In the genomic region with DNA sequence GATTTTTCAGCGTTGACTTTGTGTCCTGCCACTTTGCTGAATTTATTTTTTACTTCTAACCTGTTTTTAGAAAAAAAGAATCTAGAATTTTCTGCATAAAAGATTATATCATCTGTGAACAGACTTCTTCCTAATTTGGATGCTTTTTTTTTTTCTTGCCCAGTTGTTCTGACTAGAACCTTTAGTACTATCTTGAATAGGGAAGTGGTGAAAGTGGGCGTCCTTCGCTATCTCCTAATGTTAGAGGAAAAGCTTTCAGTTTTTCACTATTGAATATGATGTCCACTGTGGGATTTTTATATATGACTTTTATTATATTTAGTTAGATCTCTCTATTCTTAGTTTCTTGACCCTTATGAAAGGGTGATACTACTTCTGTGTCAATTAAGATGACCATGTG, we compare ENCODE assay signal across 34 cellular contexts. TPM values are rescaled to one million over a fixed set of nuclear protein-coding genes. Genes with fewer than 3 reads are reported as not detected.
"Had no signal": no experiment of that assay in that cellular context is flagged by ENCODE, and none has a peak within 500 bp of the region (broad histone marks: within the 10 kb centered on the region; RNA-seq: fewer than 3 reads in every experiment).

No MANE protein-coding gene starts in this region.

- DNase-seq: activated CD4-positive, alpha-beta memory T cell treated with anti-CD3 and anti-CD28 coated beads, Interleukin-2, amount 10 ng/mL, durations not matched to agents 7 days and 5 days; activated CD4-positive, alpha-beta T cell treated with anti-CD3 and anti-CD28 coated beads for 4 hours; activated CD4-positive, alpha-beta T cell treated with anti-CD3 and anti-CD28 coated beads, Interleukin-2, amount 10 ng/mL, durations not matched to agents 7 days and 5 days; activated CD4-positive, alpha-beta T cell treated with anti-CD3 and anti-CD28 coated beads, Interleukin-2, amount 50 U/mL, for 4 hours; activated CD4-positive, CD25-positive, alpha-beta regulatory T cell; activated CD4-positive, CD25-positive, alpha-beta regulatory T cell treated with anti-CD3 and anti-CD28 coated beads, Interleukin-2, amount 50 U/mL, for 72 hours; activated effector memory CD4-positive, alpha-beta T cell treated with Interleukin-2 at 50 U/mL for 16 hours; activated gamma-delta T cell treated with Interleukin-2 at 50 U/mL for 16 hours; activated naive CD4-positive, alpha-beta T cell treated with anti-CD3 and anti-CD28 coated beads, Interleukin-2, amount 50 U/mL, for 16 hours; activated naive CD4-positive, alpha-beta T cell treated with Interleukin-2 at 50 U/mL for 16 hours; activated T-cell treated with anti-CD3 and anti-CD28 coated beads, Interleukin-2, amount 50 U/mL, for 4 hours; amniotic stem cell; anterior cingulate cortex; brain microvascular endothelial cell; dorsolateral prefrontal cortex; effector memory CD4-positive, alpha-beta T cell; endodermal cell; foreskin keratinocyte; gastrocnemius medialis; glutamatergic neuron; heart left ventricle; T-helper 1 cell; T-helper 17 cell; T1000 had no signal

- H3K4me3 Mint-ChIP-seq: activated CD4-positive, alpha-beta memory T cell treated with anti-CD3 and anti-CD28 coated beads, Interleukin-2, amount 10 ng/mL, durations not matched to agents 7 days and 5 days; activated CD4-positive, alpha-beta T cell treated with anti-CD3 and anti-CD28 coated beads, Interleukin-2, amount 10 ng/mL, durations not matched to agents 7 days and 5 days; activated naive CD8-positive, alpha-beta T cell; activated T-cell treated with anti-CD3 and anti-CD28 coated beads, Interleukin-2, amount 50 U/mL, for 4 hours; activated T-helper 17 cell treated with anti-CD3 and anti-CD28 coated beads, Interleukin-2, amount 50 U/mL, for 72 hours; central memory CD8-positive, alpha-beta T cell; dendritic cell treated with granulocyte-macrophage colony-stimulating factor and Interleukin-4, amounts not matched to agents 40 ng/mL and 50 ng/mL, for 4 days; endodermal cell; T-helper 17 cell; T-helper 2 cell treated with Interferon-gamma antibody and Interleukin-4, amounts not matched to agents 5 μg/mL and 100 μg/mL, for 36 hours had no signal

- H3K4me1 Mint-ChIP-seq: activated CD4-positive, alpha-beta memory T cell treated with anti-CD3 and anti-CD28 coated beads, Interleukin-2, amount 10 ng/mL, durations not matched to agents 7 days and 5 days; activated CD4-positive, alpha-beta T cell treated with anti-CD3 and anti-CD28 coated beads, Interleukin-2, amount 10 ng/mL, durations not matched to agents 7 days and 5 days; endodermal cell had no signal

- H3K27me3 Mint-ChIP-seq: activated CD4-positive, alpha-beta memory T cell treated with anti-CD3 and anti-CD28 coated beads, Interleukin-2, amount 10 ng/mL, durations not matched to agents 7 days and 5 days; activated CD4-positive, alpha-beta T cell treated with anti-CD3 and anti-CD28 coated beads, Interleukin-2, amount 10 ng/mL, durations not matched to agents 7 days and 5 days; activated naive CD8-positive, alpha-beta T cell; activated T-helper 17 cell treated with anti-CD3 and anti-CD28 coated beads, Interleukin-2, amount 50 U/mL, for 72 hours; central memory CD8-positive, alpha-beta T cell; dendritic cell treated with granulocyte-macrophage colony-stimulating factor and Interleukin-4, amounts not matched to agents 40 ng/mL and 50 ng/mL, for 4 days; T-helper 17 cell had no signal

- H3K9me3 Mint-ChIP-seq: activated T-cell treated with anti-CD3 and anti-CD28 coated beads, Interleukin-2, amount 50 U/mL, for 4 hours; activated T-helper 17 cell treated with anti-CD3 and anti-CD28 coated beads, Interleukin-2, amount 50 U/mL, for 72 hours; central memory CD8-positive, alpha-beta T cell; dendritic cell treated with granulocyte-macrophage colony-stimulating factor and Interleukin-4, amounts not matched to agents 40 ng/mL and 50 ng/mL, for 4 days had no signal

- H3K27ac Mint-ChIP-seq: activated CD4-positive, alpha-beta memory T cell treated with anti-CD3 and anti-CD28 coated beads, Interleukin-2, amount 10 ng/mL, durations not matched to agents 7 days and 5 days; activated naive CD8-positive, alpha-beta T cell; activated T-helper 17 cell treated with anti-CD3 and anti-CD28 coated beads, Interleukin-2, amount 50 U/mL, for 72 hours; dendritic cell treated with granulocyte-macrophage colony-stimulating factor and Interleukin-4, amounts not matched to agents 40 ng/mL and 50 ng/mL, for 4 days; endodermal cell; T-helper 17 cell; T-helper 2 cell treated with Interferon-gamma antibody and Interleukin-4, amounts not matched to agents 5 μg/mL and 100 μg/mL, for 36 hours had no signal

- FAIRE-seq: astrocyte, bronchial epithelial cell had no signal

- ATAC-seq: activated T-cell treated with anti-CD3 and anti-CD28 coated beads, Interleukin-2, amount 50 U/mL, for 4 hours; activated T-helper 17 cell treated with anti-CD3 and anti-CD28 coated beads, Interleukin-2, amount 50 U/mL, for 72 hours; esophagus mucosa; foreskin keratinocyte; gastrocnemius medialis; heart left ventricle; T-helper 17 cell had no signal

RNA-seq across cellular contexts. Expression of gene KCNJ13, which starts 25.7 kb away (rescaled TPM):
- total RNA-seq: activated CD4-positive, alpha-beta memory T cell treated with anti-CD3 and anti-CD28 coated beads, Interleukin-2, amount 10 ng/mL, durations not matched to agents 7 days and 5 days; activated CD4-positive, alpha-beta T cell treated with anti-CD3 and anti-CD28 coated beads, Interleukin-2, amount 10 ng/mL, durations not matched to agents 7 days and 5 days; activated T-cell treated with anti-CD3 and anti-CD28 coated beads, Interleukin-2, amount 50 U/mL, for 4 hours; activated T-helper 17 cell treated with anti-CD3 and anti-CD28 coated beads, Interleukin-2, amount 50 U/mL, for 72 hours; astrocyte; bronchial epithelial cell; cardiac septum; epithelial cell of proximal tubule; esophagus mucosa; foreskin keratinocyte; gastrocnemius medialis; heart left ventricle; T-helper 17 cell had no signal
